Comparison of ENCODE assay signal across 13 cellular contexts in the genomic region with DNA sequence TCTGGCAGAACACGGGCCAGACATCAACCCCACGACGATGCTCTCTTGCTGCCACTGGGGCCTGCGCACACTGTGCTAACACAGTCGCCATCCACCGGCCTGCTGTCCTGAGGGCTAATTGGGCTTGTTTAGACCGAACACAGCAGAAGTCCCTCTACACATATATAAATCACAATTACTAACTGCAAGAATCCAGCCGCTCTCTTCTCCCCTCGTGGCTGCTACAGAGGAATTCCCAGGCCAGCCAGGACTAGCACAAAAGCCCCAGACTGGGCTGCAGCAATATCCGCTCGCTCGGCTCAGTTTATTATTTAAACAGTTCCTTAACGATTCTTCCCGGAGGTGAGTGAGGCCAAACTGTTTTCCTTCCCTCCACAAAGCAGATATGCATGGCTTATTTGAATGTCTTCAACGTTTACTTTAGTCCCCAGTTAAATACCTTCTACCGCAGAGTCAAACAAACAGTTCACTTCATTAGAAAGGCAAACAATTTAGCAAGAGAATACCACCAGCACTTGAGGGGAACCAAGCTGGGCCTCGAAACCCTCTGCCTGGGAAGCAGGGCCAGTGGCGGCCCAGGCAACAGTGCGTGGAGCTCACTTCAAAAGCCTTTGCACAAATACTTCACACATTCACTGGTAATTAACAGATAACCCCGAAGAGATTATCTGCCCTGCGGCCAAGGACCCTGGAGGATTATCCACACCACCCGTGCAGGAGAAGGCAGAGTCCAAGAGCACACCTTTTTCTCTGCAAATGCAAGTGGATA.
A peak's percentile ranks its signal among the peaks of the same experiment; 100 is the strongest.
DNase-seq lines count a peak whose midpoint lies in the region; ATAC-seq and TF ChIP-seq lines count a peak whose summit lies in the region.
"Had no signal": no experiment of that assay in that cellular context is flagged by ENCODE, and none has a peak within 500 bp of the region (broad histone marks: within the 10 kb centered on the region; RNA-seq: fewer than 3 reads in every experiment).

No MANE protein-coding gene starts in this region.

- H3K36me3 Mint-ChIP-seq in activated T-cell treated with anti-CD3 and anti-CD28 coated beads, Interleukin-2, amount 50 U/mL, for 72 hours (ENCODE audit: insufficient read depth in 2 of 2) = no peaks in the 10 kb centered on the region
- H3K36me3 Mint-ChIP-seq in activated T-cell treated with anti-CD3 and anti-CD28 coated beads, Interleukin-2, amount 50 U/mL, for 4 hours (ENCODE audit: insufficient read depth) = no peaks in the 10 kb centered on the region

- no peaks in the 10 kb centered on the region for H3K27me3 Mint-ChIP-seq in activated T-cell treated with anti-CD3 and anti-CD28 coated beads, Interleukin-2, amount 50 U/mL, for 72 hours (ENCODE audit: low read depth)
- no peaks in the 10 kb centered on the region for H3K27me3 Mint-ChIP-seq in activated T-cell treated with anti-CD3 and anti-CD28 coated beads, Interleukin-2, amount 50 U/mL, for 4 hours (ENCODE audit: low read depth)

- ATAC-seq in activated T-cell treated with anti-CD3 and anti-CD28 coated beads, Interleukin-2, amount 50 U/mL, for 72 hours (replicated peaks in 1 of 2) = no peak
- ATAC-seq in activated T-cell treated with anti-CD3 and anti-CD28 coated beads, Interleukin-2, amount 50 U/mL, for 4 hours = no peak
- ATAC-seq: stimulated activated naive CD8-positive, alpha-beta T cell treated with anti-CD3 and anti-CD28 coated beads, Interleukin-15, amount 100 ng/mL, for 72 hours had no signal

- no peak for TF ChIP-seq CTCF in 22Rv1 (IDR thresholded peaks at IDR 0.05)
- TF ChIP-seq CTCF in epithelial cell of esophagus (IDR thresholded peaks at IDR 0.05; ENCODE audit: insufficient read depth, low read depth, low read length, missing control alignments) = no peak

- H3K4me1 Mint-ChIP-seq in activated T-cell treated with anti-CD3 and anti-CD28 coated beads, Interleukin-2, amount 50 U/mL, for 72 hours (ENCODE audit: low read depth) = no peaks in the 10 kb centered on the region
- no peaks in the 10 kb centered on the region for H3K4me1 Mint-ChIP-seq in activated T-cell treated with anti-CD3 and anti-CD28 coated beads, Interleukin-2, amount 50 U/mL, for 4 hours (ENCODE audit: low read depth)
- H3K4me1 Mint-ChIP-seq: stimulated activated naive CD8-positive, alpha-beta T cell treated with anti-CD3 and anti-CD28 coated beads, Interleukin-15, amount 100 ng/mL, for 72 hours had no signal

- H3K4me3 ChIP-seq in epithelial cell of esophagus (ENCODE audit: low read length) = no peak overlapping the region
- H3K4me3 ChIP-seq: ascending aorta had no signal

- DNase-seq in NCI-H69 (lab: John Stamatoyannopoulos, UW) (peak; percentile 16), epithelial cell of esophagus (ENCODE audit: low read depth) (peak; percentile 55), mucosa of gallbladder (ENCODE audit: low spot score) (peak; percentile 20), COR-L47 (lab: John Stamatoyannopoulos, UW) (no peak), cerebellar nuclear complex (lab: John Stamatoyannopoulos, UW) (no peak)
- no peak for DNase-seq in activated T-cell treated with anti-CD3 and anti-CD28 coated beads, Interleukin-2, amount 50 U/mL, for 72 hours
- DNase-seq in activated T-cell treated with anti-CD3 and anti-CD28 coated beads, Interleukin-2, amount 50 U/mL, for 4 hours = no peak
- DNase-seq: activated CD8-positive, alpha-beta memory T cell treated with anti-CD3 and anti-CD28 coated beads, Interleukin-2, amount 50 U/mL, for 48 hours; EL; HCEC 1CT; stimulated activated naive CD8-positive, alpha-beta T cell treated with anti-CD3 and anti-CD28 coated beads, Interleukin-15, amount 100 ng/mL, for 72 hours had no signal

- no peak overlapping the region for H3K27ac Mint-ChIP-seq in activated T-cell treated with anti-CD3 and anti-CD28 coated beads, Interleukin-2, amount 50 U/mL, for 72 hours
- H3K27ac Mint-ChIP-seq: stimulated activated naive CD8-positive, alpha-beta T cell treated with anti-CD3 and anti-CD28 coated beads, Interleukin-15, amount 100 ng/mL, for 72 hours had no signal

- H3K9me3 Mint-ChIP-seq in activated T-cell treated with anti-CD3 and anti-CD28 coated beads, Interleukin-2, amount 50 U/mL, for 72 hours = no peaks in the 10 kb centered on the region
- H3K9me3 Mint-ChIP-seq in activated T-cell treated with anti-CD3 and anti-CD28 coated beads, Interleukin-2, amount 50 U/mL, for 4 hours = no peaks in the 10 kb centered on the region
- H3K9me3 Mint-ChIP-seq: stimulated activated naive CD8-positive, alpha-beta T cell treated with anti-CD3 and anti-CD28 coated beads, Interleukin-15, amount 100 ng/mL, for 72 hours had no signal

- H3K4me3 Mint-ChIP-seq in activated T-cell treated with anti-CD3 and anti-CD28 coated beads, Interleukin-2, amount 50 U/mL, for 72 hours = no peak overlapping the region
- H3K4me3 Mint-ChIP-seq in activated T-cell treated with anti-CD3 and anti-CD28 coated beads, Interleukin-2, amount 50 U/mL, for 4 hours = no peak overlapping the region
- H3K4me3 Mint-ChIP-seq: stimulated activated naive CD8-positive, alpha-beta T cell treated with anti-CD3 and anti-CD28 coated beads, Interleukin-15, amount 100 ng/mL, for 72 hours had no signal

- peak overlapping the region; percentile 11; the same call in 1 of the 2 replicates for H3K27ac ChIP-seq in 22Rv1
- H3K27ac ChIP-seq: ascending aorta had no signal

Comparison
In these comparisons a context has a peak if more than half of its experiments do, and no peak if none do; other contexts are left out.
1. DNase-seq: peak in NCI-H69 (single experiment), epithelial cell of esophagus (single experiment) and mucosa of gallbladder (single experiment); none in activated T-cell treated with anti-CD3 and anti-CD28 coated beads, Interleukin-2, amount 50 U/mL, for 72 hours (0 of 2), COR-L47 (single experiment), activated T-cell treated with anti-CD3 and anti-CD28 coated beads, Interleukin-2, amount 50 U/mL, for 4 hours (single experiment) and cerebellar nuclear complex (0 of 2).